ENCODE assay signal across 39 cellular contexts in genomic region chr17:18910326-18910725, GRCh38. TPM values are rescaled to one million over a fixed set of nuclear protein-coding genes. Genes with fewer than 3 reads are reported as not detected.
"Had no signal": no experiment of that assay in that cellular context is flagged by ENCODE, and none has a peak within 500 bp of the region (broad histone marks: within the 10 kb centered on the region; RNA-seq: fewer than 3 reads in every experiment).

No MANE protein-coding gene starts in this region.

- H3K27me3 Mint-ChIP-seq: activated B cell treated with CpG ODN at 0.5 μM for 24 hours; activated CD8-positive, alpha-beta T cell treated with anti-CD3 and anti-CD28 coated beads for 36 hours; activated naive CD8-positive, alpha-beta T cell treated with anti-CD3 and anti-CD28 coated beads, Interleukin-2, amount 10 ng/mL, durations not matched to agents 7 days and 5 days; effector memory CD8-positive, alpha-beta T cell; T-cell had no signal

- H3K9me3 ChIP-seq: esophagus squamous epithelium, gastroesophageal sphincter had no signal

- H3K4me1 ChIP-seq: esophagus squamous epithelium, gastroesophageal sphincter had no signal

- H3K4me3 Mint-ChIP-seq: activated B cell treated with CpG ODN at 0.5 μM for 24 hours; activated CD8-positive, alpha-beta T cell treated with anti-CD3 and anti-CD28 coated beads for 36 hours; activated naive CD4-positive, alpha-beta T cell treated with anti-CD3 and anti-CD28 coated beads for 36 hours; activated naive CD8-positive, alpha-beta T cell treated with anti-CD3 and anti-CD28 coated beads, Interleukin-2, amount 10 ng/mL, durations not matched to agents 7 days and 5 days; activated T-helper 1 cell treated with anti-CD3 and anti-CD28 coated beads, Interleukin-12 subunit alpha, Interleukin-12 subunit beta, Interleukin-2, Interleukin-4 antibody, amounts not matched to agents 30 ng/mL and 10 ng/mL and 1 ng/mL, durations not matched to agents 14 hours and 24 hours and 36 hours; effector memory CD8-positive, alpha-beta T cell; T-cell; T-helper 1 cell treated with Interleukin-12 subunit alpha and Interleukin-12 subunit beta and Interleukin-4 antibody, amounts not matched to agents 30 μg/mL and 1 μg/mL, for 36 hours had no signal

- H3K27me3 ChIP-seq: esophagus squamous epithelium, gastroesophageal sphincter had no signal

- DNase-seq: activated B cell treated with CpG ODN at 0.5 μM for 24 hours; activated CD4-positive, alpha-beta T cell treated with anti-CD3 and anti-CD28 coated beads for 48 hours; activated CD4-positive, alpha-beta T cell treated with anti-CD3 and anti-CD28 coated beads, Interleukin-2, amount 50 U/mL, for 1 hour; activated CD4-positive, alpha-beta T cell treated with anti-CD3 and anti-CD28 coated beads, Interleukin-2, amount 50 U/mL, for 48 hours; activated CD8-positive, alpha-beta memory T cell treated with anti-CD3 and anti-CD28 coated beads for 24 hours; activated CD8-positive, alpha-beta T cell treated with anti-CD3 and anti-CD28 coated beads for 36 hours; activated effector memory CD4-positive, alpha-beta T cell treated with anti-CD3 and anti-CD28 coated beads, Interleukin-2, amount 50 U/mL, for 16 hours; activated naive CD4-positive, alpha-beta T cell treated with anti-CD3 and anti-CD28 coated beads for 36 hours; activated naive CD8-positive, alpha-beta T cell treated with anti-CD3 and anti-CD28 coated beads, Interleukin-2, amount 10 ng/mL, durations not matched to agents 7 days and 5 days; activated T-cell treated with anti-CD3 and anti-CD28 coated beads, Interleukin-2, amount 50 U/mL, for 1 hour; activated T-cell treated with anti-CD3 and anti-CD28 coated beads, Interleukin-2, amount 50 U/mL, for 48 hours; amniotic stem cell; anterior cingulate cortex; caudate nucleus; cortex of kidney; dermis blood vessel endothelial cell; effector CD4-positive, alpha-beta T cell; effector memory CD8-positive, alpha-beta T cell; esophagus squamous epithelium; SW 1271; T-cell; T1000; WERI-Rb-1 had no signal

- H3K27ac Mint-ChIP-seq: activated B cell treated with CpG ODN at 0.5 μM for 24 hours; activated CD8-positive, alpha-beta T cell treated with anti-CD3 and anti-CD28 coated beads for 36 hours; activated naive CD4-positive, alpha-beta T cell treated with anti-CD3 and anti-CD28 coated beads for 36 hours; activated T-helper 1 cell treated with anti-CD3 and anti-CD28 coated beads, Interleukin-12 subunit alpha, Interleukin-12 subunit beta, Interleukin-2, Interleukin-4 antibody, amounts not matched to agents 30 ng/mL and 10 ng/mL and 1 ng/mL, durations not matched to agents 14 hours and 24 hours and 36 hours; activated T-helper 2 cell treated with anti-CD3 and anti-CD28 coated beads, Interferon-gamma antibody, Interleukin-2, Interleukin-4, amounts not matched to agents 10 μg/mL and 5 μg/mL and 100 μg/mL, durations not matched to agents 14 hours and 24 hours and 36 hours; effector memory CD8-positive, alpha-beta T cell; T-cell; T-helper 1 cell treated with Interleukin-12 subunit alpha and Interleukin-12 subunit beta and Interleukin-4 antibody, amounts not matched to agents 30 μg/mL and 1 μg/mL, for 36 hours had no signal

- H3K4me3 ChIP-seq: esophagus squamous epithelium, gastroesophageal sphincter had no signal

- FAIRE-seq: astrocyte, colon, endometrium had no signal

- ATAC-seq: activated CD4-positive, CD25-positive, alpha-beta regulatory T cell treated with anti-CD3 and anti-CD28 coated beads, Interleukin-2, amount 50 U/mL, for 24 hours; activated CD8-positive, alpha-beta T cell treated with anti-CD3 and anti-CD28 coated beads for 36 hours; activated naive CD4-positive, alpha-beta T cell treated with anti-CD3 and anti-CD28 coated beads, Interleukin-2, amount 50 U/mL, for 72 hours; effector memory CD8-positive, alpha-beta T cell; gastroesophageal sphincter; T-cell had no signal

- H3K27ac ChIP-seq: epithelial cell of prostate, esophagus squamous epithelium, gastroesophageal sphincter, WERI-Rb-1 had no signal

- H3K9me3 Mint-ChIP-seq: activated B cell treated with CpG ODN at 0.5 μM for 24 hours; activated CD8-positive, alpha-beta T cell treated with anti-CD3 and anti-CD28 coated beads for 36 hours; activated naive CD4-positive, alpha-beta T cell treated with anti-CD3 and anti-CD28 coated beads for 36 hours; activated naive CD4-positive, alpha-beta T cell treated with anti-CD3 and anti-CD28 coated beads, Interleukin-2, amount 50 U/mL, for 72 hours; activated naive CD8-positive, alpha-beta T cell treated with anti-CD3 and anti-CD28 coated beads, Interleukin-2, amount 10 ng/mL, durations not matched to agents 7 days and 5 days; activated T-helper 1 cell treated with anti-CD3 and anti-CD28 coated beads, Interleukin-12 subunit alpha, Interleukin-12 subunit beta, Interleukin-2, Interleukin-4 antibody, amounts not matched to agents 30 ng/mL and 10 ng/mL and 1 ng/mL, durations not matched to agents 14 hours and 24 hours and 36 hours; activated T-helper 2 cell treated with anti-CD3 and anti-CD28 coated beads, Interferon-gamma antibody, Interleukin-2, Interleukin-4, amounts not matched to agents 10 μg/mL and 5 μg/mL and 100 μg/mL, durations not matched to agents 14 hours and 24 hours and 36 hours; effector memory CD8-positive, alpha-beta T cell; T-cell; T-helper 1 cell treated with Interleukin-12 subunit alpha and Interleukin-12 subunit beta and Interleukin-4 antibody, amounts not matched to agents 30 μg/mL and 1 μg/mL, for 36 hours had no signal

RNA-seq across cellular contexts. Expression of gene SLC5A10, which starts 41.6 kb away (rescaled TPM):
- total RNA-seq: activated B cell treated with CpG ODN at 0.5 μM for 24 hours; activated CD8-positive, alpha-beta T cell treated with anti-CD3 and anti-CD28 coated beads for 36 hours; activated naive CD4-positive, alpha-beta T cell treated with anti-CD3 and anti-CD28 coated beads for 36 hours; activated naive CD4-positive, alpha-beta T cell treated with anti-CD3 and anti-CD28 coated beads, Interleukin-2, amount 50 U/mL, for 72 hours; activated naive CD8-positive, alpha-beta T cell treated with anti-CD3 and anti-CD28 coated beads, Interleukin-2, amount 10 ng/mL, durations not matched to agents 7 days and 5 days; activated T-helper 1 cell treated with anti-CD3 and anti-CD28 coated beads, Interleukin-12 subunit alpha, Interleukin-12 subunit beta, Interleukin-2, Interleukin-4 antibody, amounts not matched to agents 30 ng/mL and 10 ng/mL and 1 ng/mL, durations not matched to agents 14 hours and 24 hours and 36 hours; activated T-helper 2 cell treated with anti-CD3 and anti-CD28 coated beads, Interferon-gamma antibody, Interleukin-2, Interleukin-4, amounts not matched to agents 10 μg/mL and 5 μg/mL and 100 μg/mL, durations not matched to agents 14 hours and 24 hours and 36 hours; chondrocyte; dermis blood vessel endothelial cell; endothelial cell of umbilical vein; fibroblast of lung; fibroblast of villous mesenchyme; gastroesophageal sphincter; glomerular endothelial cell; T-helper 2 cell treated with Interferon-gamma antibody and Interleukin-4, amounts not matched to agents 100 ng/mL and 5 ng/mL, for 36 hours had no signal
- polyA plus RNA-seq: endothelial cell of umbilical vein, fibroblast of lung had no signal
